In the genomic region with DNA sequence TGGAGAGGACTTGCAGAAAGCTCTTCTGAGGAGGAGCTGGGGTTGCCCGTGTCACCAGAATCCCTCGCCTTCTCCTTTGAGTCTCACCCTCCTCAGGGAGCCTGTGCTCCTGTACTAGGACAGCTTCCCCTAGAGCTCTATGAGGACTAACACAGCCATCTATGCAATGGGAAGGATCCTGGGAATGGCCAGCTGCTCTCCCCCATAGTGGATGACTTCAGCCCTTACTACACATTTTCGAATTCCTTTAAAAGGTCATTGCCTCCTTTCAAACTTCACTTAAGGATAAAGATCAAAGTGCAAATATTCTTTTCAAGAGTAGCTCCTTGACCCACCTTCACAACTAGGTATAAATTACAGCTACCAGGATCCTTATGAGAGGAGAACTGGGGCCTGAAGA, we compare ENCODE assay signal across 30 cellular contexts. TPM values are rescaled to one million over a fixed set of nuclear protein-coding genes. Genes with fewer than 3 reads are reported as not detected.
"Had no signal": no experiment of that assay in that cellular context is flagged by ENCODE, and none has a peak within 500 bp of the region (broad histone marks: within the 10 kb centered on the region; RNA-seq: fewer than 3 reads in every experiment).

No MANE protein-coding gene starts in this region.

- H3K36me3 Mint-ChIP-seq: activated CD4-positive, alpha-beta memory T cell treated with anti-CD3 and anti-CD28 coated beads for 36 hours; activated naive CD8-positive, alpha-beta T cell; brain had no signal

- H3K4me3 ChIP-seq: breast epithelium, cardiac muscle cell, colonic mucosa, esophagus muscularis mucosa, gastrocnemius medialis had no signal

- H3K27ac Mint-ChIP-seq: activated CD4-positive, alpha-beta memory T cell treated with anti-CD3 and anti-CD28 coated beads for 36 hours; activated CD4-positive, alpha-beta T cell treated with anti-CD3 and anti-CD28 coated beads for 36 hours; activated CD4-positive, alpha-beta T cell treated with anti-CD3 and anti-CD28 coated beads, Interleukin-2, amount 10 ng/mL, durations not matched to agents 24 days and 14 days; activated naive CD8-positive, alpha-beta T cell; activated T-cell treated with anti-CD3 and anti-CD28 coated beads, Interleukin-2, amount 50 U/mL, for 24 hours; activated T-cell treated with anti-CD3 and anti-CD28 coated beads, Interleukin-2, amount 50 U/mL, for 72 hours; brain had no signal

- H3K4me1 Mint-ChIP-seq: activated CD4-positive, alpha-beta T cell treated with anti-CD3 and anti-CD28 coated beads for 36 hours; activated CD4-positive, alpha-beta T cell treated with anti-CD3 and anti-CD28 coated beads, Interleukin-2, amount 10 ng/mL, durations not matched to agents 24 days and 14 days had no signal

- FAIRE-seq: endometrium had no signal

- H3K36me3 ChIP-seq: breast epithelium, cardiac muscle cell, colonic mucosa, esophagus muscularis mucosa, gastrocnemius medialis had no signal

- ATAC-seq: activated CD4-positive, alpha-beta T cell treated with anti-CD3 and anti-CD28 coated beads for 36 hours; activated T-cell treated with anti-CD3 and anti-CD28 coated beads, Interleukin-2, amount 50 U/mL, for 72 hours; foreskin keratinocyte; gastrocnemius medialis had no signal

- H3K4me3 Mint-ChIP-seq: activated CD4-positive, alpha-beta memory T cell treated with anti-CD3 and anti-CD28 coated beads for 36 hours; activated CD4-positive, alpha-beta T cell treated with anti-CD3 and anti-CD28 coated beads for 36 hours; activated CD4-positive, alpha-beta T cell treated with anti-CD3 and anti-CD28 coated beads, Interleukin-2, amount 10 ng/mL, durations not matched to agents 24 days and 14 days; activated naive CD8-positive, alpha-beta T cell; activated T-cell treated with anti-CD3 and anti-CD28 coated beads, Interleukin-2, amount 50 U/mL, for 24 hours; activated T-cell treated with anti-CD3 and anti-CD28 coated beads, Interleukin-2, amount 50 U/mL, for 72 hours; brain had no signal

- H3K9me3 ChIP-seq: breast epithelium, colonic mucosa, esophagus muscularis mucosa, gastrocnemius medialis had no signal

- H3K27me3 Mint-ChIP-seq: brain had no signal

- H3K9me3 Mint-ChIP-seq: activated CD4-positive, alpha-beta memory T cell treated with anti-CD3 and anti-CD28 coated beads for 36 hours; activated CD4-positive, alpha-beta T cell treated with anti-CD3 and anti-CD28 coated beads, Interleukin-2, amount 10 ng/mL, durations not matched to agents 24 days and 14 days; activated T-cell treated with anti-CD3 and anti-CD28 coated beads, Interleukin-2, amount 50 U/mL, for 24 hours; activated T-cell treated with anti-CD3 and anti-CD28 coated beads, Interleukin-2, amount 50 U/mL, for 72 hours; brain had no signal

- H3K27me3 ChIP-seq: breast epithelium, cardiac muscle cell, colonic mucosa, esophagus muscularis mucosa, foreskin keratinocyte, gastrocnemius medialis had no signal

- DNase-seq: activated CD4-positive, alpha-beta memory T cell treated with anti-CD3 and anti-CD28 coated beads for 36 hours; activated CD4-positive, alpha-beta T cell treated with anti-CD3 and anti-CD28 coated beads for 36 hours; activated CD4-positive, alpha-beta T cell treated with anti-CD3 and anti-CD28 coated beads, Interleukin-2, amount 10 ng/mL, durations not matched to agents 24 days and 14 days; activated CD4-positive, CD25-positive, alpha-beta regulatory T cell; activated CD4-positive, CD25-positive, alpha-beta regulatory T cell treated with anti-CD3 and anti-CD28 coated beads, Interleukin-2, amount 50 U/mL, for 72 hours; activated CD8-positive, alpha-beta memory T cell treated with anti-CD3 and anti-CD28 coated beads, Interleukin-2, amount 50 U/mL, for 48 hours; activated gamma-delta T cell; activated naive CD4-positive, alpha-beta T cell treated with anti-CD3 and anti-CD28 coated beads, Interleukin-2, amount 50 U/mL, for 16 hours; activated naive CD4-positive, alpha-beta T cell treated with Interleukin-2 at 50 U/mL for 16 hours; activated T-cell treated with anti-CD3 and anti-CD28 coated beads for 4 hours; activated T-cell treated with anti-CD3 and anti-CD28 coated beads, Interleukin-2, amount 50 U/mL, for 24 hours; activated T-cell treated with anti-CD3 and anti-CD28 coated beads, Interleukin-2, amount 50 U/mL, for 72 hours; amniotic stem cell; anterior cingulate cortex; central memory CD4-positive, alpha-beta T cell; cerebellar nuclear complex; colonic mucosa; effector CD8-positive, alpha-beta T cell; erythroblast; foreskin keratinocyte; gastrocnemius medialis; glutamatergic neuron; T-helper 2 cell had no signal

- H3K4me1 ChIP-seq: breast epithelium, colonic mucosa, foreskin keratinocyte, gastrocnemius medialis had no signal

- H3K27ac ChIP-seq: breast epithelium, cardiac muscle cell, colonic mucosa, esophagus muscularis mucosa, foreskin keratinocyte, gastrocnemius medialis had no signal

RNA-seq across cellular contexts. Expression of a gene that starts 55.1 kb away (rescaled TPM):
- total RNA-seq: activated CD4-positive, alpha-beta memory T cell treated with anti-CD3 and anti-CD28 coated beads for 36 hours; activated CD4-positive, alpha-beta T cell treated with anti-CD3 and anti-CD28 coated beads for 36 hours; activated CD4-positive, alpha-beta T cell treated with anti-CD3 and anti-CD28 coated beads, Interleukin-2, amount 10 ng/mL, durations not matched to agents 24 days and 14 days; T-helper 1 cell treated with Interleukin-12 subunit alpha and Interleukin-12 subunit beta and Interleukin-4 antibody, amounts not matched to agents 30 ng/mL and 1 ng/mL, for 36 hours had no signal
